Comparison of ENCODE assay signal across 28 cellular contexts in genomic region chr16:15533386-15533785, GRCh38.
"Had no signal": no experiment of that assay in that cellular context is flagged by ENCODE, and none has a peak within 500 bp of the region (broad histone marks: within the 10 kb centered on the region; RNA-seq: fewer than 3 reads in every experiment).

No MANE protein-coding gene starts in this region.

- H3K36me3 ChIP-seq: adrenal gland, breast epithelium, Peyer's patch, WERI-Rb-1 had no signal

- ATAC-seq: activated CD4-positive, CD25-positive, alpha-beta regulatory T cell treated with anti-CD3 and anti-CD28 coated beads, Interleukin-2, amount 50 U/mL, for 24 hours; activated CD8-positive, alpha-beta T cell treated with anti-CD3 and anti-CD28 coated beads, Interleukin-2, amount 10 ng/mL, durations not matched to agents 7 days and 5 days had no signal

- H3K4me1 ChIP-seq: adrenal gland, breast epithelium, Peyer's patch had no signal

- DNase-seq: activated CD4-positive, alpha-beta T cell treated with anti-CD3 and anti-CD28 coated beads for 4 hours; activated CD8-positive, alpha-beta memory T cell treated with anti-CD3 and anti-CD28 coated beads, Interleukin-2, amount 50 U/mL, for 48 hours; activated CD8-positive, alpha-beta T cell treated with anti-CD3 and anti-CD28 coated beads, Interleukin-2, amount 10 ng/mL, durations not matched to agents 7 days and 5 days; activated naive CD4-positive, alpha-beta T cell treated with anti-CD3 and anti-CD28 coated beads, Interleukin-2, amount 50 U/mL, for 16 hours; activated naive CD8-positive, alpha-beta T cell treated with anti-CD3 and anti-CD28 coated beads, Interleukin-2, amount 10 ng/mL, durations not matched to agents 7 days and 5 days; activated T-cell treated with anti-CD3 and anti-CD28 coated beads, Interleukin-2, amount 50 U/mL, for 1 hour; adrenal gland; anterior cingulate cortex; caudate nucleus; KG1; NCI-H1092 treated with DMSO at 0.1 percent for 48 hours; NCI-H1417 treated with DMSO at 0.1 percent for 48 hours; NCI-H1694 treated with DMSO at 0.1 percent for 48 hours; NCI-H2081; NCI-H2171; NCI-H345; NCI-H510A; NCI-H69; NK-92 treated with Interleukin-12 subunit alpha and Interleukin-12 subunit beta, amount 100 ng/mL, for 24 hours; Peyer's patch; Right ventricle myocardium superior; SJCRH30; SK-N-SH; T-helper 1 cell; WERI-Rb-1 had no signal

- H3K9ac ChIP-seq: SK-N-SH had no signal

- H3K4me2 ChIP-seq: SK-N-SH had no signal

- H3K9me3 ChIP-seq: adrenal gland, breast epithelium, Peyer's patch, SJCRH30, SK-N-SH had no signal

- H3K27me3 ChIP-seq: adrenal gland, breast epithelium, Peyer's patch, SJCRH30 had no signal

- H3K4me3 Mint-ChIP-seq: activated CD8-positive, alpha-beta T cell treated with anti-CD3 and anti-CD28 coated beads, Interleukin-2, amount 10 ng/mL, durations not matched to agents 7 days and 5 days; activated naive CD8-positive, alpha-beta T cell treated with anti-CD3 and anti-CD28 coated beads, Interleukin-2, amount 10 ng/mL, durations not matched to agents 7 days and 5 days had no signal

- H3K27ac ChIP-seq: adrenal gland, breast epithelium, Peyer's patch, RWPE1, SJCRH30, WERI-Rb-1 had no signal

- H3K27ac Mint-ChIP-seq: activated CD8-positive, alpha-beta T cell treated with anti-CD3 and anti-CD28 coated beads, Interleukin-2, amount 10 ng/mL, durations not matched to agents 7 days and 5 days; activated naive CD8-positive, alpha-beta T cell treated with anti-CD3 and anti-CD28 coated beads, Interleukin-2, amount 10 ng/mL, durations not matched to agents 7 days and 5 days had no signal

- H3K4me3 ChIP-seq: adrenal gland, breast epithelium, Peyer's patch, SJCRH30 had no signal

- H3K9me3 Mint-ChIP-seq: activated naive CD8-positive, alpha-beta T cell treated with anti-CD3 and anti-CD28 coated beads, Interleukin-2, amount 10 ng/mL, durations not matched to agents 7 days and 5 days had no signal

- H3K4me1 Mint-ChIP-seq: activated naive CD8-positive, alpha-beta T cell treated with anti-CD3 and anti-CD28 coated beads, Interleukin-2, amount 10 ng/mL, durations not matched to agents 7 days and 5 days had no signal
